Comparison of ENCODE assay signal across 19 cellular contexts in the genomic region with DNA sequence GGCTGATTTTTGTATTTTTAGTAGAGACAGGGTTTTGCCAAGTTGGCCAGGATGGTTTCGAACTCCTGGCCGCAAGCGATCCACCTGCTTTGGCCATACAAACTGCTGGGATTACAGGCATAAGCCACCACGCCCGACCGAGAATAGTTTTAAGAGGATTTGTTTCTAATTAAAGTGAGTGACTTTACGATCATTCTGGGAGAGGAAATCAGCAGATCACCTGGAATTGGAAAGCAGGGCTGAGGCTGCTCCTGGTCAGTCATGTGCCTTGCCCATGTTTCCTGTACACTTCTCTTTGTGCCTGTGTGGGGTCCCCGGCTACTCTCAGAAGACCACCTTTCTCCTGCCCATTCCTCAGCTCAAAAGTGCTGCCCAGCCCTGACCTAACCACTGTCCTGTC. TPM values are rescaled to one million over a fixed set of nuclear protein-coding genes. Genes with fewer than 3 reads are reported as not detected.
A peak's percentile ranks its signal among the peaks of the same experiment; 100 is the strongest.
DNase-seq lines count a peak whose midpoint lies in the region; ATAC-seq and TF ChIP-seq lines count a peak whose summit lies in the region.
"Had no signal": no experiment of that assay in that cellular context is flagged by ENCODE, and none has a peak within 500 bp of the region (broad histone marks: within the 10 kb centered on the region; RNA-seq: fewer than 3 reads in every experiment).

No MANE protein-coding gene starts in this region.

- DNase-seq in activated naive CD4-positive, alpha-beta T cell treated with anti-CD3 and anti-CD28 coated beads, Interleukin-2, amount 10 ng/mL, durations not matched to agents 7 days and 5 days: no peak
- no peak for DNase-seq in activated naive CD4-positive, alpha-beta T cell (lab: John Stamatoyannopoulos, UW)
- DNase-seq in NT2/D1 (ENCODE audit: low read depth, low spot score) (no peak), glutamatergic neuron (no peak), dermis blood vessel endothelial cell (no peak), AG20443 (ENCODE audit: low spot score) (no peak)
- no peak for DNase-seq in stimulated activated effector memory CD8-positive, alpha-beta T cell treated with anti-CD3 and anti-CD28 coated beads, Interleukin-12 subunit alpha, Interleukin-12 subunit beta, amount 100 ng/mL, for 72 hours (ENCODE audit: low spot score in 2 of 2)
- DNase-seq: activated CD8-positive, alpha-beta memory T cell treated with anti-CD3 and anti-CD28 coated beads for 24 hours; cortex of kidney; erythroblast; NCI-H1436 treated with DMSO at 0.1 percent for 48 hours; NCI-H2171 treated with DMSO at 0.1 percent for 48 hours; NK-92 treated with Interleukin-12 subunit alpha and Interleukin-12 subunit beta, amount 100 ng/mL, for 24 hours; stimulated activated naive CD8-positive, alpha-beta T cell treated with anti-CD3 and anti-CD28 coated beads, Interleukin-15, Interleukin-2, amounts not matched to agents 100 U/mL and 50 U/mL, for 24 hours; SW 1271; upper lobe of right lung had no signal

- peak overlapping the region; percentile 37 for H3K9ac ChIP-seq in NT2/D1 (ENCODE audit: insufficient read length, low read depth)

- TF ChIP-seq CTCF in glutamatergic neuron (IDR thresholded peaks at IDR 0.05; ENCODE audit: partially characterized antibody, unreplicated experiment): no peak

- no peaks in the 10 kb centered on the region for H3K27me3 ChIP-seq in NT2/D1 (ENCODE audit: insufficient read depth, insufficient read length)
- H3K27me3 ChIP-seq: upper lobe of right lung had no signal

- H3K4me1 ChIP-seq in NT2/D1 (ENCODE audit: insufficient read depth, insufficient read length): no peaks in the 10 kb centered on the region

- no peaks in the 10 kb centered on the region for H3K9me3 ChIP-seq in NT2/D1 (ENCODE audit: insufficient read depth, low read length)
- H3K9me3 ChIP-seq: upper lobe of right lung had no signal

- no peak overlapping the region for H3K4me3 ChIP-seq in NT2/D1 (ENCODE audit: insufficient read length, low read depth)
- H3K4me3 ChIP-seq: lung, upper lobe of right lung had no signal

- no peaks in the 10 kb centered on the region for H3K36me3 ChIP-seq in NT2/D1 (ENCODE audit: insufficient read depth, insufficient read length, low read length)
- H3K36me3 ChIP-seq: upper lobe of right lung had no signal

- H3K4me1 Mint-ChIP-seq in activated naive CD4-positive, alpha-beta T cell treated with anti-CD3 and anti-CD28 coated beads, Interleukin-2, amount 10 ng/mL, durations not matched to agents 7 days and 5 days: peaks cover 7% of the 10 kb centered on the region
- peaks cover 7% of the 10 kb centered on the region for H3K4me1 Mint-ChIP-seq in glutamatergic neuron (ENCODE audit: low read depth, unreplicated experiment)
- H3K4me1 Mint-ChIP-seq in stimulated activated effector memory CD8-positive, alpha-beta T cell treated with anti-CD3 and anti-CD28 coated beads, Interleukin-12 subunit alpha, Interleukin-12 subunit beta, amount 100 ng/mL, for 72 hours: no peaks in the 10 kb centered on the region

- CTCF ChIA-PET in activated naive CD4-positive, alpha-beta T cell treated with anti-CD3 and anti-CD28 coated beads, Interleukin-2, amount 10 ng/mL, durations not matched to agents 7 days and 5 days (lab: Charles Lee): no interaction called here

- no peak for ATAC-seq in stimulated activated effector memory CD8-positive, alpha-beta T cell treated with anti-CD3 and anti-CD28 coated beads, Interleukin-12 subunit alpha, Interleukin-12 subunit beta, amount 100 ng/mL, for 72 hours
- no peak for ATAC-seq in GM21723 (IDR thresholded peaks at IDR 0.05; ENCODE audit: unreplicated experiment)
- ATAC-seq: activated T-helper 17 cell treated with anti-CD3 and anti-CD28 coated beads, Interleukin-2, amount 50 U/mL, for 72 hours; stimulated activated naive CD8-positive, alpha-beta T cell treated with anti-CD3 and anti-CD28 coated beads, Interleukin-15, Interleukin-2, amounts not matched to agents 100 U/mL and 50 U/mL, for 24 hours; upper lobe of right lung had no signal

- peaks cover 1% of the 10 kb centered on the region for H3K36me3 Mint-ChIP-seq in activated naive CD4-positive, alpha-beta T cell treated with anti-CD3 and anti-CD28 coated beads, Interleukin-2, amount 10 ng/mL, durations not matched to agents 7 days and 5 days
- no peaks in the 10 kb centered on the region for H3K36me3 Mint-ChIP-seq in glutamatergic neuron (ENCODE audit: unreplicated experiment)
- no peaks in the 10 kb centered on the region for H3K36me3 Mint-ChIP-seq in stimulated activated effector memory CD8-positive, alpha-beta T cell treated with anti-CD3 and anti-CD28 coated beads, Interleukin-12 subunit alpha, Interleukin-12 subunit beta, amount 100 ng/mL, for 72 hours

- H3K4me3 Mint-ChIP-seq in activated naive CD4-positive, alpha-beta T cell treated with anti-CD3 and anti-CD28 coated beads, Interleukin-2, amount 10 ng/mL, durations not matched to agents 7 days and 5 days: peak overlapping the region; percentile 71
- peak overlapping the region; percentile 90 for H3K4me3 Mint-ChIP-seq in glutamatergic neuron (ENCODE audit: unreplicated experiment)
- peak overlapping the region; percentile 72 for H3K4me3 Mint-ChIP-seq in stimulated activated effector memory CD8-positive, alpha-beta T cell treated with anti-CD3 and anti-CD28 coated beads, Interleukin-12 subunit alpha, Interleukin-12 subunit beta, amount 100 ng/mL, for 72 hours

- H3K27ac Mint-ChIP-seq in activated naive CD4-positive, alpha-beta T cell treated with anti-CD3 and anti-CD28 coated beads, Interleukin-2, amount 10 ng/mL, durations not matched to agents 7 days and 5 days: no peak overlapping the region
- H3K27ac Mint-ChIP-seq in glutamatergic neuron (ENCODE audit: unreplicated experiment): no peak overlapping the region
- no peak overlapping the region for H3K27ac Mint-ChIP-seq in stimulated activated effector memory CD8-positive, alpha-beta T cell treated with anti-CD3 and anti-CD28 coated beads, Interleukin-12 subunit alpha, Interleukin-12 subunit beta, amount 100 ng/mL, for 72 hours
- H3K27ac Mint-ChIP-seq: activated T-helper 17 cell treated with anti-CD3 and anti-CD28 coated beads, Interleukin-2, amount 50 U/mL, for 72 hours had no signal

- no peaks in the 10 kb centered on the region for H3K9me3 Mint-ChIP-seq in activated naive CD4-positive, alpha-beta T cell treated with anti-CD3 and anti-CD28 coated beads, Interleukin-2, amount 10 ng/mL, durations not matched to agents 7 days and 5 days
- H3K9me3 Mint-ChIP-seq in glutamatergic neuron (ENCODE audit: unreplicated experiment): peaks cover 7% of the 10 kb centered on the region
- no peaks in the 10 kb centered on the region for H3K9me3 Mint-ChIP-seq in stimulated activated effector memory CD8-positive, alpha-beta T cell treated with anti-CD3 and anti-CD28 coated beads, Interleukin-12 subunit alpha, Interleukin-12 subunit beta, amount 100 ng/mL, for 72 hours
- H3K9me3 Mint-ChIP-seq: activated T-helper 17 cell treated with anti-CD3 and anti-CD28 coated beads, Interleukin-2, amount 50 U/mL, for 72 hours had no signal

- peaks cover 71% of the 10 kb centered on the region for H3K27me3 Mint-ChIP-seq in activated naive CD4-positive, alpha-beta T cell treated with anti-CD3 and anti-CD28 coated beads, Interleukin-2, amount 10 ng/mL, durations not matched to agents 7 days and 5 days
- no peaks in the 10 kb centered on the region for H3K27me3 Mint-ChIP-seq in glutamatergic neuron (ENCODE audit: unreplicated experiment)

RNA-seq across cellular contexts. Expression of a gene that starts 33.9 kb away (rescaled TPM):
- total RNA-seq in glutamatergic neuron (ENCODE audit: unreplicated experiment) (0.44 TPM), dermis blood vessel endothelial cell (under 0.01 TPM in 2 replicates)
- total RNA-seq: activated T-helper 17 cell treated with anti-CD3 and anti-CD28 coated beads, Interleukin-2, amount 50 U/mL, for 72 hours; upper lobe of right lung had no signal

RNA-seq across cellular contexts. Expression of a gene that starts 40.5 kb away (rescaled TPM):
- total RNA-seq in glutamatergic neuron (ENCODE audit: unreplicated experiment) (12.0 TPM), dermis blood vessel endothelial cell (11.3 and 12.6 TPM in 2 replicates)
